Comparison of ENCODE assay signal across 8 cellular contexts in genomic region chr12:47767197-47767724, GRCh38. TPM values are rescaled to one million over a fixed set of nuclear protein-coding genes. Genes with fewer than 3 reads are reported as not detected.
DNase-seq lines count a peak whose midpoint lies in the region; ATAC-seq and TF ChIP-seq lines count a peak whose summit lies in the region.

No MANE protein-coding gene starts in this region.

- POLR2A ChIA-PET in naive thymus-derived CD4-positive, alpha-beta T cell (lab: Charles Lee) = interaction anchor here (0.6 to 2.4 kb wide), 7 partner anchors 9 to 70 kb away, joined by 3 to 11 read pairs (median 5); partner anchors contain the start of gene RAPGEF3

- H3K9me3 ChIP-seq in naive thymus-derived CD4-positive, alpha-beta T cell (ENCODE audit: control insufficient read depth in 2 of 3, low read length in 3 of 3) = no peaks in the 10 kb centered on the region
- H3K9me3 ChIP-seq in thoracic aorta = no peaks in the 10 kb centered on the region

- CTCF ChIA-PET in naive thymus-derived CD4-positive, alpha-beta T cell (lab: Charles Lee) = interaction anchor here (0.7 to 18.2 kb wide), 19 partner anchors 10 to 378 kb away, joined by 3 to 346 read pairs (median 4); partner anchors contain the start of gene RAPGEF3

- TF ChIP-seq CTCF in dorsolateral prefrontal cortex (IDR thresholded peaks at IDR 0.05 in 54 of 56, conservative IDR thresholded peaks at IDR 0.05 in 2 of 56; ENCODE audit: low read depth in 1 of 56, partially characterized antibody in 56 of 56) (peak; percentile 39 to 81 (median 64)), thoracic aorta (IDR thresholded peaks at IDR 0.05) (peak; percentile 58)

- H3K27me3 ChIP-seq in dorsolateral prefrontal cortex (no peaks in the 10 kb centered on the region), thoracic aorta (replicated peaks; ENCODE audit: insufficient read depth) (no peaks in the 10 kb centered on the region)
- H3K27me3 ChIP-seq in naive thymus-derived CD4-positive, alpha-beta T cell (ENCODE audit: control insufficient read depth in 2 of 2, insufficient read depth in 2 of 2, low read length in 2 of 2) = no peaks in the 10 kb centered on the region

- DNase-seq in SIG-M5 treated with dmso at 0.1 percent for 504 hours (lab: John Stamatoyannopoulos, UW; ENCODE audit: unreplicated experiment) (peak; percentile 63), SIG-M5 (lab: John Stamatoyannopoulos, UW) (no peak), NCI-H146 treated with DMSO at 0.1 percent for 48 hours (lab: John Stamatoyannopoulos, UW; ENCODE audit: unreplicated experiment) (peak; percentile 56), dorsolateral prefrontal cortex (peak in 2 of 10 donors; percentile 42 to 54), thoracic aorta (ENCODE audit: low spot score) (no peak)
- peak; percentile 80 for DNase-seq in activated CD4-positive, alpha-beta T cell treated with anti-CD3 and anti-CD28 coated beads for 48 hours
- DNase-seq in naive thymus-derived CD4-positive, alpha-beta T cell = peak; percentile 40 to 73 (median 57)

- ATAC-seq in naive thymus-derived CD4-positive, alpha-beta T cell = peak; percentile 81
- no peak for ATAC-seq in thoracic aorta (ENCODE audit: insufficient number of reproducible peaks, low FRiP score, low read depth)
- no peak for ATAC-seq in HG03045 (IDR thresholded peaks at IDR 0.05; ENCODE audit: unreplicated experiment)

- peaks cover 0 to 13% (median 0%) of the 10 kb centered on the region in 5 donors for H3K27me3 Mint-ChIP-seq in naive thymus-derived CD4-positive, alpha-beta T cell

- H3K9me3 Mint-ChIP-seq in naive thymus-derived CD4-positive, alpha-beta T cell = no peaks in the 10 kb centered on the region

- intact Hi-C loops in dorsolateral prefrontal cortex (cut with DNase I) = loop anchor here in 1 of 2 donors (2.0 kb wide), 1 partner anchor 48 kb away; no protein-coding TSS in a partner anchor
- intact Hi-C loops in naive thymus-derived CD4-positive, alpha-beta T cell (cut with micrococcal nuclease) = loop anchor here (1.0 to 5.0 kb wide), 5 partner anchors 23 to 115 kb away; no protein-coding TSS in a partner anchor

- no peak overlapping the region for H3K27ac Mint-ChIP-seq in naive thymus-derived CD4-positive, alpha-beta T cell

- no peaks in the 10 kb centered on the region for H3K36me3 Mint-ChIP-seq in naive thymus-derived CD4-positive, alpha-beta T cell

- H3K4me3 ChIP-seq in dorsolateral prefrontal cortex (no peak overlapping the region), thoracic aorta (no peak overlapping the region)
- H3K4me3 ChIP-seq in naive thymus-derived CD4-positive, alpha-beta T cell (ENCODE audit: low read length) = no peak overlapping the region

- H3K27ac ChIP-seq in dorsolateral prefrontal cortex (peak overlapping the region in 8 of 59 donors; percentile 15 to 82 (median 43)), thoracic aorta (no peak overlapping the region)
- no peak overlapping the region for H3K27ac ChIP-seq in naive thymus-derived CD4-positive, alpha-beta T cell (ENCODE audit: low read depth, low read length)

- peaks cover 0 to 16% (median 5%) of the 10 kb centered on the region in 7 donors for H3K4me1 Mint-ChIP-seq in naive thymus-derived CD4-positive, alpha-beta T cell

- H3K36me3 ChIP-seq in naive thymus-derived CD4-positive, alpha-beta T cell (ENCODE audit: control insufficient read depth in 2 of 3, insufficient read depth in 3 of 3, low read length in 3 of 3) = no peaks in the 10 kb centered on the region
- no peaks in the 10 kb centered on the region for H3K36me3 ChIP-seq in thoracic aorta

- no peak overlapping the region for H3K4me3 Mint-ChIP-seq in naive thymus-derived CD4-positive, alpha-beta T cell

- peaks cover 3 to 10% of the 10 kb centered on the region in 2 donors for H3K4me1 ChIP-seq in naive thymus-derived CD4-positive, alpha-beta T cell (ENCODE audit: control insufficient read depth in 2 of 2, insufficient read depth in 2 of 2, low read length in 2 of 2)
- peaks cover 3 to 9% of the 10 kb centered on the region in 2 donors for H3K4me1 ChIP-seq in thoracic aorta (ENCODE audit: control insufficient read depth in 1 of 2, low read depth in 2 of 2)

RNA-seq across cellular contexts. Expression of gene SLC48A1, which starts 5.8 kb away (rescaled TPM):
- total RNA-seq in dorsolateral prefrontal cortex (100 to 1,000 TPM in 84 of 120 experiments, 10 to 100 TPM in 36; 71.9 to 264 (median 114) TPM), thoracic aorta (100 to 1,000 TPM in 1 of 2 donors, 10 to 100 TPM in 1; 60.5 to 107 TPM)
- 10 to 100 TPM in 2 of 5 experiments, 1 to 10 TPM in 3; 6.7 to 14.3 (median 10.0) TPM for total RNA-seq in naive thymus-derived CD4-positive, alpha-beta T cell
- polyA plus RNA-seq in naive thymus-derived CD4-positive, alpha-beta T cell = 10 to 100 TPM; 12.5 to 15.6 TPM

RNA-seq across cellular contexts. Expression of gene RAPGEF3, which starts 8.6 kb away (rescaled TPM):
- 100 to 1,000 TPM in 51 of 120 experiments, 10 to 100 TPM in 69; 33.3 to 206 (median 93.7) TPM for total RNA-seq in dorsolateral prefrontal cortex
- total RNA-seq in naive thymus-derived CD4-positive, alpha-beta T cell = 1 to 10 TPM in 2 of 5 experiments, under 1 TPM in 2, not detected in 1; 0.08 to 1.9 (median 1.1) TPM
- under 1 TPM in 1 of 2 donors, not detected in 1; 0.15 TPM for polyA plus RNA-seq in naive thymus-derived CD4-positive, alpha-beta T cell
- 10 to 100 TPM; 40.9 to 77.4 TPM for total RNA-seq in thoracic aorta

RNA-seq across cellular contexts. Expression of gene ENDOU, which starts 42.0 kb away (rescaled TPM):
- total RNA-seq in dorsolateral prefrontal cortex = 1 to 10 TPM in 111 of 120 experiments, under 1 TPM in 9; 0.65 to 4.5 (median 2.0) TPM
- not detected for total RNA-seq in naive thymus-derived CD4-positive, alpha-beta T cell
- polyA plus RNA-seq in naive thymus-derived CD4-positive, alpha-beta T cell = not detected
- total RNA-seq in thoracic aorta = under 1 TPM in 1 of 2 donors, not detected in 1; 0.49 TPM

RNA-seq across cellular contexts. Expression of gene HDAC7, which starts 52.4 kb away (rescaled TPM):
- total RNA-seq in dorsolateral prefrontal cortex = 10 to 100 TPM; 25.9 to 77.6 (median 46.8) TPM
- total RNA-seq in naive thymus-derived CD4-positive, alpha-beta T cell = 100 to 1,000 TPM; 150 to 194 (median 188) TPM
- 10 to 100 TPM; 16.7 to 36.7 TPM for polyA plus RNA-seq in naive thymus-derived CD4-positive, alpha-beta T cell
- total RNA-seq in thoracic aorta = 100 to 1,000 TPM in 1 of 2 donors, 10 to 100 TPM in 1; 77.8 to 112 TPM

Comparison
In these comparisons a context has a peak if more than half of its experiments do, and no peak if none do; other contexts are left out.
1. DNase-seq: peak in SIG-M5 treated with dmso at 0.1 percent for 504 hours (single experiment), NCI-H146 treated with DMSO at 0.1 percent for 48 hours (single experiment), activated CD4-positive, alpha-beta T cell treated with anti-CD3 and anti-CD28 coated beads for 48 hours (single experiment) and naive thymus-derived CD4-positive, alpha-beta T cell (9 of 9); none in SIG-M5 (single experiment) and thoracic aorta (single experiment).
2. RNA of gene SLC48A1, which starts 5.8 kb away (total RNA-seq): 71.9 to 264 TPM in dorsolateral prefrontal cortex and 60.5 to 107 TPM in thoracic aorta; 6.7 to 14.3 TPM in naive thymus-derived CD4-positive, alpha-beta T cell; every median in the first group is over 4 times any median in the second.
3. RNA of gene RAPGEF3, which starts 8.6 kb away (total RNA-seq): 33.3 to 206 TPM in dorsolateral prefrontal cortex and 40.9 to 77.4 TPM in thoracic aorta; 0.08 to 1.9 TPM in naive thymus-derived CD4-positive, alpha-beta T cell; every median in the first group is over 10 times any median in the second.